1 cellular context compared by ENCODE assay signal in genomic region chr2:127293758-127294562, GRCh38.
A peak's percentile ranks its signal among the peaks of the same experiment; 100 is the strongest.
TF ChIP-seq lines count a peak whose summit lies in the region.

Gene ERCC3 (minus strand): TSS chr2:127294144. CDS start chr2:127294081, 63 bp downstream.

TF ChIP-seq in WTC11, 78 proteins besides CTCF, POLR2A, EP300 and RAD21 (continued from another document):
- no peak for TF ChIP-seq E2F4 (CRISPR knock-in tag; IDR thresholded peaks at IDR 0.05; ENCODE audit: borderline replicate concordance, low read depth)
- TF ChIP-seq SMAD3 (CRISPR knock-in tag; IDR thresholded peaks at IDR 0.05; ENCODE audit: borderline replicate concordance) = peak; percentile 50; the same call in 1 of the 2 replicates
- TF ChIP-seq NFE2L1 (CRISPR knock-in tag; IDR thresholded peaks at IDR 0.05) = 0 out of 2 replicates have a peak, but pooled peaks have one; percentile 41
- no peak for TF ChIP-seq ZNF121 (CRISPR knock-in tag; IDR thresholded peaks at IDR 0.05)
- TF ChIP-seq SP1 (CRISPR knock-in tag; conservative IDR thresholded peaks at IDR 0.05) = peak; percentile 62; the same call in 1 of the 2 replicates
- peak; percentile 47; the same call in 1 of the 2 replicates for TF ChIP-seq IRF2 (CRISPR knock-in tag; IDR thresholded peaks at IDR 0.05; ENCODE audit: borderline replicate concordance, low read depth)
- TF ChIP-seq IRF1 (CRISPR knock-in tag; IDR thresholded peaks at IDR 0.05) = 0 out of 2 replicates have a peak, but pooled peaks have one; percentile 26
- TF ChIP-seq ZNF512 (CRISPR knock-in tag; IDR thresholded peaks at IDR 0.05; ENCODE audit: borderline replicate concordance) = no peak
- no peak for TF ChIP-seq CDX4 (CRISPR knock-in tag; IDR thresholded peaks at IDR 0.05; ENCODE audit: borderline replicate concordance)
- TF ChIP-seq FOXK1 (CRISPR knock-in tag; IDR thresholded peaks at IDR 0.05) = peak; percentile 92
- peak; percentile 49; the same call in 1 of the 2 replicates for TF ChIP-seq E2F5 (CRISPR knock-in tag; IDR thresholded peaks at IDR 0.05)
- peak; percentile 85; the same call in 1 of the 2 replicates for TF ChIP-seq ELF4 (CRISPR knock-in tag; IDR thresholded peaks at IDR 0.05; ENCODE audit: low read depth)
